14 cellular contexts compared by ENCODE assay signal in the genomic region with DNA sequence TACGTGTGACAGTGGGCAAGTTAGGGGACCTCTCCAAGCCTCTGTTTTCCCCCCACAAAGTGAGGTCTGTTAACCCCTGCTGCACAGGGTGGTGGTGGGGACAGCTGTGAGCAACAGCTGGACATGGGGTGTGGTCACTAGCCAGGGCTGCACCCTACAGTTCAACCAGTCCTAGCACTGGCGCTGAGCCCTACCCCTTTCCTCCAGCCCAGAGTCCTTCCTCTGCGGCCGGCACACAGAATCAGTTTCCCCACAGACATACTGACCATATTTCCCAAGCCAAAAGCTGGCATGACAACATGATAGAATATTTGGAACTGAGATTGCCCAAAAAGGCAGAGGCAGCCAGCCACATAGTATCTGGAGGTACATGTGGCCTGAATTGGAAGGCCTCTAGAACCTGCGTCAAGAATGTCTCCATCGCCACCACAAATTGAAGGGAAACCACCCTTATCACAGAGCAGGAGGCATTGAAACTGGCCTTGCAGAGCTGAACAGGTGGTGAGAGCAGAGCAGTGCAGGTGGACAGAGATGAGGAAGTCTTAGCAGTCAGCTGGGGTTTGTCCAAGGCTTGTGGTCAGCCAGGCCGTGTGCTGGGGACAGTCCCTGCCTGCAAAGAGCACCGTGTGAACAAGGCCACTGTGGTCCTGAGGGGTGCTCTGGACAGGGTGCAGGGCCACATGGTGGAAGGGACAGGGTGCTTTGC. TPM values are rescaled to one million over a fixed set of nuclear protein-coding genes. Genes with fewer than 3 reads are reported as not detected.
DNase-seq lines count a peak whose midpoint lies in the region; ATAC-seq lines count a peak whose summit lies in the region.
"Had no signal": no experiment of that assay in that cellular context is flagged by ENCODE, and none has a peak within 500 bp of the region (broad histone marks: within the 10 kb centered on the region; RNA-seq: fewer than 3 reads in every experiment).

No MANE protein-coding gene starts in this region.

- no peaks in the 10 kb centered on the region for H3K4me1 ChIP-seq in effector memory CD4-positive, alpha-beta T cell (ENCODE audit: control insufficient read depth, insufficient read depth, low read length, poor library complexity, severe bottlenecking)

- no peak overlapping the region for H3K4me3 Mint-ChIP-seq in stimulated activated naive CD8-positive, alpha-beta T cell treated with anti-CD3 and anti-CD28 coated beads, Interleukin-15, Interleukin-2, amounts not matched to agents 100 ng/mL and 50 ng/mL, for 24 hours
- H3K4me3 Mint-ChIP-seq: activated CD8-positive, alpha-beta memory T cell treated with anti-CD3 and anti-CD28 coated beads, Interleukin-2, amount 10 ng/mL, durations not matched to agents 7 days and 5 days had no signal

- peak overlapping the region; percentile 49 for H3K27ac Mint-ChIP-seq in stimulated activated naive CD8-positive, alpha-beta T cell treated with anti-CD3 and anti-CD28 coated beads, Interleukin-15, Interleukin-2, amounts not matched to agents 100 ng/mL and 50 ng/mL, for 24 hours

- ATAC-seq in stimulated activated naive CD8-positive, alpha-beta T cell treated with anti-CD3 and anti-CD28 coated beads, Interleukin-15, Interleukin-2, amounts not matched to agents 100 U/mL and 50 U/mL, for 24 hours: no peak
- ATAC-seq: activated CD8-positive, alpha-beta memory T cell treated with anti-CD3 and anti-CD28 coated beads, Interleukin-2, amount 10 ng/mL, durations not matched to agents 7 days and 5 days had no signal

- peaks cover 99% of the 10 kb centered on the region for H3K36me3 ChIP-seq in effector memory CD4-positive, alpha-beta T cell (ENCODE audit: control insufficient read depth, insufficient read depth, low read length)

- no peaks in the 10 kb centered on the region for H3K9me3 ChIP-seq in effector memory CD4-positive, alpha-beta T cell (ENCODE audit: control insufficient read depth, low read length)
- H3K9me3 ChIP-seq: spleen had no signal

- no peaks in the 10 kb centered on the region for H3K9me3 Mint-ChIP-seq in stimulated activated naive CD8-positive, alpha-beta T cell treated with anti-CD3 and anti-CD28 coated beads, Interleukin-15, Interleukin-2, amounts not matched to agents 100 ng/mL and 50 ng/mL, for 24 hours

- H3K36me3 Mint-ChIP-seq in stimulated activated naive CD8-positive, alpha-beta T cell treated with anti-CD3 and anti-CD28 coated beads, Interleukin-15, Interleukin-2, amounts not matched to agents 100 ng/mL and 50 ng/mL, for 24 hours (ENCODE audit: low read depth): peaks cover 25% of the 10 kb centered on the region

- no peaks in the 10 kb centered on the region for H3K27me3 Mint-ChIP-seq in stimulated activated naive CD8-positive, alpha-beta T cell treated with anti-CD3 and anti-CD28 coated beads, Interleukin-15, Interleukin-2, amounts not matched to agents 100 ng/mL and 50 ng/mL, for 24 hours
- H3K27me3 Mint-ChIP-seq: activated CD8-positive, alpha-beta memory T cell treated with anti-CD3 and anti-CD28 coated beads, Interleukin-2, amount 10 ng/mL, durations not matched to agents 7 days and 5 days had no signal

- no peak for DNase-seq in stimulated activated naive CD8-positive, alpha-beta T cell treated with anti-CD3 and anti-CD28 coated beads, Interleukin-15, Interleukin-2, amounts not matched to agents 100 U/mL and 50 U/mL, for 24 hours
- DNase-seq in HT-29 (ENCODE audit: low spot score) (peak; percentile 57), SKM-1 (lab: John Stamatoyannopoulos, UW; ENCODE audit: unreplicated experiment) (no peak), NCI-H748 treated with DMSO at 0.1 percent for 48 hours (lab: John Stamatoyannopoulos, UW) (no peak), superior temporal gyrus (ENCODE audit: extremely low spot score) (no peak), D341Med (ENCODE audit: low spot score) (no peak)
- no peak for DNase-seq in effector memory CD4-positive, alpha-beta T cell
- DNase-seq: activated CD8-positive, alpha-beta memory T cell treated with anti-CD3 and anti-CD28 coated beads, Interleukin-2, amount 10 ng/mL, durations not matched to agents 7 days and 5 days; DMS79; left cardiac atrium; spleen had no signal

- H3K27ac ChIP-seq in effector memory CD4-positive, alpha-beta T cell (ENCODE audit: insufficient read depth, low read length, poor library complexity, severe bottlenecking): peak overlapping the region; percentile 26
- H3K27ac ChIP-seq: HL-60, RWPE1 had no signal

- H3K4me3 ChIP-seq in effector memory CD4-positive, alpha-beta T cell (ENCODE audit: insufficient read depth, low read depth, low read length, poor library complexity, severe bottlenecking): no peak overlapping the region
- H3K4me3 ChIP-seq: spleen had no signal

- H3K4me1 Mint-ChIP-seq in stimulated activated naive CD8-positive, alpha-beta T cell treated with anti-CD3 and anti-CD28 coated beads, Interleukin-15, Interleukin-2, amounts not matched to agents 100 ng/mL and 50 ng/mL, for 24 hours (ENCODE audit: low read depth): no peaks in the 10 kb centered on the region

- H3K27me3 ChIP-seq in effector memory CD4-positive, alpha-beta T cell (replicated peaks; ENCODE audit: control insufficient read depth, insufficient read depth, low read length, poor library complexity, severe bottlenecking): no peaks in the 10 kb centered on the region
- H3K27me3 ChIP-seq: spleen had no signal

RNA-seq across cellular contexts. Expression of gene DEGS2, which starts 21.2 kb away (rescaled TPM):
- total RNA-seq in HT-29 (2014; rRNA removed; shearing (Covaris generic)): 87.3 and 94.2 TPM in 2 replicates
- total RNA-seq: activated CD8-positive, alpha-beta memory T cell treated with anti-CD3 and anti-CD28 coated beads, Interleukin-2, amount 10 ng/mL, durations not matched to agents 7 days and 5 days had no signal
